Comparison of ENCODE assay signal across 13 cellular contexts in the genomic region with DNA sequence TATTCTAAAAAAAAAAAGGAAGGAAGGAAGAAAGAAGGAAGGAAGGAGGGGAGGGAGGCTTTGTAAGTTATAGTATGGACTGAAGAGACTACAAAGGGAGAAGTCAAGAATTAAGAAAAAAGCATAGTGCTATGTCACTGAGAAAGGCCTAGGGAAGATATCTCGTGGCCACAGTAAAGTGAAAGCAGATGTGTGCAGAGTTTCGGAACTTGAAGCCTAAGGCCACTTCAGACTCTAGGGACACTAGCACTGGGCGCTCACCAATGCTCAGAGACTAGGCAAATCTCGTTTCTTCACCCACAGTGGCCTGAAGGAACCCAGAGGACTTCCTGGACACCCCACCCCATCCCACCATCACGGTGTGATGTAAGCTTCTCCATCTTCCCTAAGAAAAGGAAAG.
A peak's percentile ranks its signal among the peaks of the same experiment; 100 is the strongest.
DNase-seq lines count a peak whose midpoint lies in the region; ATAC-seq and TF ChIP-seq lines count a peak whose summit lies in the region.
"Had no signal": no experiment of that assay in that cellular context is flagged by ENCODE, and none has a peak within 500 bp of the region (broad histone marks: within the 10 kb centered on the region; RNA-seq: fewer than 3 reads in every experiment).

No MANE protein-coding gene starts in this region.

- H3K4me1 Mint-ChIP-seq in HFFc6 (ENCODE audit: low read depth) (peaks cover 19% of the 10 kb centered on the region), nephron progenitor cell (no peaks in the 10 kb centered on the region)
- H3K4me1 Mint-ChIP-seq: central memory CD8-positive, alpha-beta T cell had no signal

- H3K4me3 Mint-ChIP-seq in HFFc6 (peak overlapping the region; percentile 67), nephron progenitor cell (no peak overlapping the region)
- H3K4me3 Mint-ChIP-seq: central memory CD8-positive, alpha-beta T cell; T-helper 1 cell treated with Interleukin-12 subunit alpha and Interleukin-12 subunit beta and Interleukin-4 antibody, amounts not matched to agents 30 μg/mL and 1 μg/mL, for 36 hours had no signal

- H3K27me3 Mint-ChIP-seq in HFFc6 (ENCODE audit: insufficient read depth) (no peaks in the 10 kb centered on the region), nephron progenitor cell (ENCODE audit: low read depth, poor library complexity) (no peaks in the 10 kb centered on the region)

- CTCF ChIA-PET in GM10248 (lab: Yijun Ruan, JAX): interaction anchor here (1.0 to 4.2 kb wide), 4 partner anchors 8 to 504 kb away, joined by 3 to 28 read pairs (median 4); no protein-coding TSS in a partner anchor

- H3K27ac Mint-ChIP-seq in HFFc6: peak overlapping the region; percentile 80
- H3K27ac Mint-ChIP-seq in nephron progenitor cell: no peak overlapping the region
- H3K27ac Mint-ChIP-seq: T-helper 1 cell treated with Interleukin-12 subunit alpha and Interleukin-12 subunit beta and Interleukin-4 antibody, amounts not matched to agents 30 μg/mL and 1 μg/mL, for 36 hours had no signal

- TF ChIP-seq CTCF in HFFc6 (IDR thresholded peaks at IDR 0.05) (no peak), GM10248 (IDR thresholded peaks at IDR 0.05; ENCODE audit: control extremely low read depth, extremely low read depth, low read depth, missing control alignments) (no peak), nephron progenitor cell (IDR thresholded peaks at IDR 0.05) (no peak)

- no peaks in the 10 kb centered on the region for H3K36me3 Mint-ChIP-seq in HFFc6 (ENCODE audit: low read depth)
- H3K36me3 Mint-ChIP-seq in nephron progenitor cell (ENCODE audit: low read depth): no peaks in the 10 kb centered on the region

- POLR2A ChIA-PET in GM10248 (lab: Yijun Ruan, JAX): no interaction called here

- H3K9me3 Mint-ChIP-seq in HFFc6: no peaks in the 10 kb centered on the region
- H3K9me3 Mint-ChIP-seq in nephron progenitor cell: no peaks in the 10 kb centered on the region
- H3K9me3 Mint-ChIP-seq: central memory CD8-positive, alpha-beta T cell; T-helper 1 cell treated with Interleukin-12 subunit alpha and Interleukin-12 subunit beta and Interleukin-4 antibody, amounts not matched to agents 30 μg/mL and 1 μg/mL, for 36 hours had no signal

- peak; percentile 71 for ATAC-seq in GM18909 (IDR thresholded peaks at IDR 0.05; ENCODE audit: poor library complexity, unreplicated experiment)
- ATAC-seq in HG03521 (IDR thresholded peaks at IDR 0.05; ENCODE audit: unreplicated experiment): peak; percentile 75

- DNase-seq in AG08395 (ENCODE audit: low spot score): peak; percentile 37
- DNase-seq in HFFc6: no peak
- no peak for DNase-seq in RPMI8226
- DNase-seq in NCI-H82 treated with DMSO at 0.1 percent for 48 hours (lab: John Stamatoyannopoulos, UW; ENCODE audit: unreplicated experiment): no peak
- no peak for DNase-seq in GM10248 (ENCODE audit: extremely low spot score)
- DNase-seq in nephron progenitor cell: no peak
- DNase-seq: 8988T, COR-L47, NCI-H524 treated with DMSO at 0.1 percent for 48 hours had no signal
